22 cellular contexts compared by ENCODE assay signal in genomic region chr5:68015381-68015780, GRCh38.
DNase-seq lines count a peak whose midpoint lies in the region; ATAC-seq and TF ChIP-seq lines count a peak whose summit lies in the region.
"Had no signal": no experiment of that assay in that cellular context is flagged by ENCODE, and none has a peak within 500 bp of the region (broad histone marks: within the 10 kb centered on the region; RNA-seq: fewer than 3 reads in every experiment).

No MANE protein-coding gene starts in this region.

- H3K36me3 Mint-ChIP-seq in memory B cell: no peaks in the 10 kb centered on the region
- peaks cover 3% of the 10 kb centered on the region for H3K36me3 Mint-ChIP-seq in endothelial cell (ENCODE audit: low read depth, unreplicated experiment)

- H3K4me1 Mint-ChIP-seq in memory B cell (peaks cover 9% of the 10 kb centered on the region), endothelial cell (ENCODE audit: unreplicated experiment) (peaks cover 2% of the 10 kb centered on the region)
- H3K4me1 Mint-ChIP-seq: CD8-positive, alpha-beta memory T cell had no signal

- ATAC-seq in memory B cell (ENCODE audit: low read depth) (no peak), HG03095 (IDR thresholded peaks at IDR 0.05; ENCODE audit: unreplicated experiment) (no peak), GM19328 (IDR thresholded peaks at IDR 0.05; ENCODE audit: unreplicated experiment) (no peak)
- ATAC-seq: GM12878, K562 had no signal

- no peak for TF ChIP-seq CTCF in endothelial cell (IDR thresholded peaks at IDR 0.05; ENCODE audit: unreplicated experiment)

- H3K27ac Mint-ChIP-seq in memory B cell (peak overlapping the region; percentile 4), endothelial cell (ENCODE audit: unreplicated experiment) (no peak overlapping the region)
- H3K27ac Mint-ChIP-seq: CD8-positive, alpha-beta memory T cell had no signal

- peaks cover 2% of the 10 kb centered on the region for H3K27me3 Mint-ChIP-seq in memory B cell
- H3K27me3 Mint-ChIP-seq in endothelial cell (ENCODE audit: unreplicated experiment): no peaks in the 10 kb centered on the region

- H3K9me3 Mint-ChIP-seq in memory B cell (peaks cover 2% of the 10 kb centered on the region), endothelial cell (ENCODE audit: unreplicated experiment) (no peaks in the 10 kb centered on the region)

- no peak overlapping the region for H3K4me3 Mint-ChIP-seq in memory B cell
- H3K4me3 Mint-ChIP-seq in endothelial cell (ENCODE audit: unreplicated experiment): no peak overlapping the region
- H3K4me3 Mint-ChIP-seq: CD8-positive, alpha-beta memory T cell had no signal

- DNase-seq in Ammon's horn (ENCODE audit: low spot score): peak; percentile 57
- no peak for DNase-seq in memory B cell (ENCODE audit: low spot score in 2 of 2)
- peak; percentile 73 for DNase-seq in putamen (ENCODE audit: low spot score)
- DNase-seq in CD1c-positive myeloid dendritic cell (ENCODE audit: extremely low spot score): no peak
- no peak for DNase-seq in endothelial cell (ENCODE audit: low spot score)
- DNase-seq: 8988T; CD8-positive, alpha-beta memory T cell; DND-41; GDM1; HCEC 1CT; NCI-H1048; NCI-H1436 treated with DMSO at 0.1 percent for 48 hours; NCI-H2029 treated with DMSO at 0.1 percent for 48 hours; NCI-H2171 treated with DMSO at 0.1 percent for 48 hours; NCI-H748 treated with DMSO at 0.1 percent for 48 hours had no signal

- peak overlapping the region; percentile 82 for H3K27ac ChIP-seq in cingulate gyrus (ENCODE audit: low read depth, low read length)
- H3K27ac ChIP-seq: BLaER1, RWPE1 had no signal

Comparison
In these comparisons a context has a peak if more than half of its experiments do, and no peak if none do; other contexts are left out.
1. DNase-seq: peak in Ammon's horn (single experiment) and putamen (single experiment); none in memory B cell (0 of 2), CD1c-positive myeloid dendritic cell (single experiment) and endothelial cell (single experiment).